Comparison of ENCODE assay signal across 19 cellular contexts in the genomic region with DNA sequence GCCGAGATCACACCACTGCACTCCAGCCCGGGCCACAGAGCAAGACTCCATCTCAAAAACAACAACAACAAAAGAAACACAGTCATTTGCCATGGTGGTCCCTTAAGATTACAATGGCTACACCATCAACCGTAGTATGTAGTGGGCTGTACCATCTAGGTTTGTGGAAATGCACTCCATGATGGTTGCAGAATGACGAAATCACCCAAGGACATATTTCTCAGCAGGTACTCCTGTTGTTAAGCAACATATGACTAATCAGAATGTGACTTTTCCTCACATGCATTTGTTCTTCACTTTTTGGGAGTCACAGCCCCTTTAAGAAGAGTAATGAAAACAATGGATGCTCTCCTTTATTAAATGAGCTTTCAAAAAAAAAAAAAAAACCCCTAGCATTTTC. TPM values are rescaled to one million over a fixed set of nuclear protein-coding genes. Genes with fewer than 3 reads are reported as not detected.
DNase-seq lines count a peak whose midpoint lies in the region; ATAC-seq, FAIRE-seq and TF ChIP-seq lines count a peak whose summit lies in the region.
"Had no signal": no experiment of that assay in that cellular context is flagged by ENCODE, and none has a peak within 500 bp of the region (broad histone marks: within the 10 kb centered on the region; RNA-seq: fewer than 3 reads in every experiment).

No MANE protein-coding gene starts in this region.

- H3K36me3 ChIP-seq in bronchial epithelial cell (ENCODE audit: control insufficient read depth, insufficient read depth, low read length) = no peaks in the 10 kb centered on the region
- H3K36me3 ChIP-seq in HepG2 (replicated peaks in 1 of 2; ENCODE audit: control insufficient read depth in 1 of 2, insufficient read depth in 2 of 2, low read length in 2 of 2) = no peaks in the 10 kb centered on the region
- no peaks in the 10 kb centered on the region for H3K36me3 ChIP-seq in uterus
- H3K36me3 ChIP-seq in CD8-positive, alpha-beta T cell (ENCODE audit: insufficient read depth, low read length) = no peaks in the 10 kb centered on the region

- BruUV-seq in HepG2 (replicated peaks; lab: Mats Ljungman, UMichigan) = no TSS peak

- H3K79me2 ChIP-seq in HepG2 (ENCODE audit: insufficient read depth, low read length) = peaks cover 6% of the 10 kb centered on the region

- H3K27ac Mint-ChIP-seq in CD8-positive, alpha-beta T cell = no peak overlapping the region
- H3K27ac Mint-ChIP-seq: activated CD4-positive, alpha-beta T cell treated with anti-CD3 and anti-CD28 coated beads for 36 hours had no signal

- H3K4me3 Mint-ChIP-seq in CD8-positive, alpha-beta T cell = no peak overlapping the region
- H3K4me3 Mint-ChIP-seq: activated CD4-positive, alpha-beta T cell treated with anti-CD3 and anti-CD28 coated beads for 36 hours; type B pancreatic cell had no signal

- H3K27ac ChIP-seq in HepG2 (ENCODE audit: extremely low read length, insufficient read depth, low read length) (no peak overlapping the region), uterus (peak overlapping the region; percentile 73 to 97)
- no peak overlapping the region for H3K27ac ChIP-seq in CD8-positive, alpha-beta T cell (ENCODE audit: low read depth, low read length)
- H3K27ac ChIP-seq: C4-2B had no signal

- ATAC-seq in Right ventricle myocardium superior (ENCODE audit: poor library complexity) = peak; percentile 9
- ATAC-seq in left cardiac atrium = no peak
- no peak for ATAC-seq in HepG2
- no peak for ATAC-seq in CD8-positive, alpha-beta T cell
- ATAC-seq: activated CD4-positive, alpha-beta T cell treated with anti-CD3 and anti-CD28 coated beads for 36 hours had no signal

- H3K4me3 ChIP-seq in bronchial epithelial cell (ENCODE audit: low read depth, low read length) (no peak overlapping the region), HepG2 (replicated peaks in 1 of 3; ENCODE audit: insufficient read depth in 1 of 3, low read depth in 2 of 3, low read length in 3 of 3) (no peak overlapping the region), uterus (no peak overlapping the region)
- no peak overlapping the region for H3K4me3 ChIP-seq in CD8-positive, alpha-beta T cell (ENCODE audit: low read depth, low read length)
- H3K4me3 ChIP-seq: skin epidermis had no signal

- H4K20me1 ChIP-seq in HepG2 (ENCODE audit: insufficient read depth, low read length) = no peaks in the 10 kb centered on the region; the same call in 1 of the 2 replicates

- H3K9ac ChIP-seq in HepG2 (ENCODE audit: insufficient read depth, low read depth, low read length) = no peak overlapping the region

- FAIRE-seq in bronchial epithelial cell (lab: Jason Lieb, UNC) (peak; percentile 58), HepG2 (lab: Jason Lieb, UNC) (no peak)
- FAIRE-seq: astrocyte, colon, endothelial cell of umbilical vein had no signal

- no peaks in the 10 kb centered on the region for H3K27me3 ChIP-seq in bronchial epithelial cell (ENCODE audit: control insufficient read depth, insufficient read depth, low read length)
- H3K27me3 ChIP-seq in HepG2 (ENCODE audit: control insufficient read depth in 1 of 2, insufficient read depth in 2 of 2, low read length in 2 of 2) = no peaks in the 10 kb centered on the region
- H3K27me3 ChIP-seq in uterus = no peaks in the 10 kb centered on the region
- no peaks in the 10 kb centered on the region for H3K27me3 ChIP-seq in CD8-positive, alpha-beta T cell (ENCODE audit: insufficient read depth, low read length)

- H3K27me3 Mint-ChIP-seq in CD8-positive, alpha-beta T cell (ENCODE audit: low read depth) = no peaks in the 10 kb centered on the region
- H3K27me3 Mint-ChIP-seq: activated CD4-positive, alpha-beta T cell treated with anti-CD3 and anti-CD28 coated beads for 36 hours; type B pancreatic cell had no signal

- no peaks in the 10 kb centered on the region for H3K9me3 Mint-ChIP-seq in CD8-positive, alpha-beta T cell
- H3K9me3 Mint-ChIP-seq: type B pancreatic cell had no signal

- CTCF ChIA-PET in HepG2 (lab: Yijun Ruan, JAX; ENCODE audit: low intra/inter-chr PET ratio, low total read pairs) = no interaction called here
- CTCF ChIA-PET in CD8-positive, alpha-beta T cell (lab: Charles Lee) = interaction anchor here (0.9 to 2.4 kb wide), 2 partner anchors 21 to 110 kb away, joined by 3 to 6 read pairs; no protein-coding TSS in a partner anchor

- TF ChIP-seq RAD21 in HepG2 (CRISPR knock-in tag; IDR thresholded peaks at IDR 0.05) = no peak

- no peaks in the 10 kb centered on the region for H3K36me3 Mint-ChIP-seq in CD8-positive, alpha-beta T cell

- DNase-seq in Right ventricle myocardium superior (no peak), left cardiac atrium (no peak), bronchial epithelial cell (ENCODE audit: low read depth) (peak; percentile 90), HepG2 (ENCODE audit: low spot score) (peak; percentile 55), uterus (no peak), activated T-cell treated with anti-CD3 and anti-CD28 coated beads for 4 hours (no peak)
- DNase-seq in CD8-positive, alpha-beta T cell = no peak
- no peak for DNase-seq in activated CD4-positive, CD25-positive, alpha-beta regulatory T cell treated with anti-CD3 and anti-CD28 coated beads, Interleukin-2, amount 50 U/mL, for 72 hours
- DNase-seq: activated CD4-positive, alpha-beta T cell treated with anti-CD3 and anti-CD28 coated beads for 36 hours; activated CD8-positive, alpha-beta memory T cell treated with anti-CD3 and anti-CD28 coated beads, Interleukin-2, amount 50 U/mL, for 48 hours; NCI-H187 treated with DMSO at 0.1 percent for 48 hours; nucleus accumbens; T1000 had no signal

- POLR2A ChIA-PET in HepG2 (lab: Yijun Ruan, JAX) = no interaction called here
- POLR2A ChIA-PET in CD8-positive, alpha-beta T cell (lab: Charles Lee) = interaction anchor here (1.3 kb wide), 1 partner anchor 12 kb away, joined by 5 read pairs; no protein-coding TSS in a partner anchor

- WGBS in HepG2 (ENCODE audit: low lambda C conversion rate) = 91% methylated on average over 4 of the region's 4 CpGs

- no peak for TF ChIP-seq EP300 in HepG2 (IDR thresholded peaks at IDR 0.05; ENCODE audit: low read depth in 2 of 2, low read length in 2 of 2)
- TF ChIP-seq EP300 in HepG2 (CRISPR knock-in tag; IDR thresholded peaks at IDR 0.05; ENCODE audit: borderline replicate concordance) = no peak

- H3K4me2 ChIP-seq in HepG2 (ENCODE audit: low read depth, low read length) = no peak overlapping the region

- H3K4me1 ChIP-seq in HepG2 (ENCODE audit: insufficient read depth, low read length) (peaks cover 65% of the 10 kb centered on the region), uterus (peaks cover 4 to 35% of the 10 kb centered on the region in 2 donors)
- no peaks in the 10 kb centered on the region for H3K4me1 ChIP-seq in CD8-positive, alpha-beta T cell (ENCODE audit: insufficient read depth, low read length)

- in situ Hi-C loops in HepG2 (cut with HindIII; ENCODE audit: extremely low pct_ligation_motif_present, low pct_unique_long_range_greater_than_20kb) = no loop called here

- peaks cover 5% of the 10 kb centered on the region for H3K4me1 Mint-ChIP-seq in CD8-positive, alpha-beta T cell (ENCODE audit: low read depth)

- H2AFZ ChIP-seq in HepG2 (ENCODE audit: low read length) = no peak overlapping the region

- intact Hi-C loops in Right ventricle myocardium superior (cut with DNase I) = no loop called here
- intact Hi-C loops in left cardiac atrium (cut with DNase I) = no loop called here
- intact Hi-C loops in HepG2 (cut with micrococcal nuclease; ENCODE audit: unreplicated experiment) = no loop called here
- intact Hi-C loops in uterus (cut with DNase I; ENCODE audit: low total_unique reads) = no loop called here
- intact Hi-C loops in CD8-positive, alpha-beta T cell (cut with DNase I, micrococcal nuclease) = no loop called here

- no peaks in the 10 kb centered on the region for H3K9me3 ChIP-seq in HepG2 (ENCODE audit: low read length)
- H3K9me3 ChIP-seq in uterus = no peaks in the 10 kb centered on the region
- H3K9me3 ChIP-seq in CD8-positive, alpha-beta T cell (ENCODE audit: low read length) = no peaks in the 10 kb centered on the region

- no peak for TF ChIP-seq POLR2A in HepG2 (IDR thresholded peaks at IDR 0.05; ENCODE audit: insufficient read depth in 1 of 2, low read depth in 2 of 2, low read length in 2 of 2)
- no peak for TF ChIP-seq POLR2A in uterus (IDR thresholded peaks at IDR 0.05)

- TF ChIP-seq CTCF in bronchial epithelial cell (IDR thresholded peaks at IDR 0.05; ENCODE audit: insufficient read depth, low read length, severe bottlenecking) = no peak
- no peak for TF ChIP-seq CTCF in HepG2 (CRISPR knock-in tag; IDR thresholded peaks at IDR 0.05)
- TF ChIP-seq CTCF in uterus (IDR thresholded peaks at IDR 0.05) = no peak
- TF ChIP-seq CTCF in CD8-positive, alpha-beta T cell (IDR thresholded peaks at IDR 0.05) = no peak

TF ChIP-seq in HepG2, 621 proteins besides CTCF, POLR2A, EP300 and RAD21 (continues in another document):
- TF ChIP-seq SOX5 (CRISPR knock-in tag; IDR thresholded peaks at IDR 0.05; ENCODE audit: borderline replicate concordance) = no peak

RNA-seq across cellular contexts. Expression of a gene that starts 11.0 kb away (rescaled TPM):
- total RNA-seq in Right ventricle myocardium superior (298 TPM), left cardiac atrium (100 to 1,000 TPM; 203 to 250 TPM), bronchial epithelial cell (12.6 and 22.5 TPM in 2 replicates), HepG2 (2016; rRNA removed; fragmentation: Illumina TruSeq; extraction: Trizol) (4.8 and 12.1 TPM in 2 replicates), uterus (100 to 1,000 TPM; 108 to 316 (median 209) TPM)
- total RNA-seq in HepG2 (2016; cell fraction: cytosol; rRNA removed; fragmentation: Illumina TruSeq; extraction: Trizol; ENCODE audit: low read depth) = 0.97 and 1.0 TPM in 2 replicates
- total RNA-seq in HepG2 (2016; cell fraction: insoluble cytoplasmic fraction; rRNA removed; fragmentation: Illumina TruSeq; extraction: Trizol) = 3.3 and 10.0 TPM in 2 replicates
- total RNA-seq in HepG2 (2016; cell fraction: membrane; rRNA removed; fragmentation: Illumina TruSeq; extraction: Trizol) = 1.7 and 3.2 TPM in 2 replicates
- 20.3 and 24.1 TPM in 2 replicates for total RNA-seq in HepG2 (2016; cell fraction: nucleus; rRNA removed; fragmentation: Illumina TruSeq; extraction: Trizol)
- 3.8 and 3.9 TPM in 2 replicates for polyA plus RNA-seq in HepG2 (2011; rRNA removed)
- 2.1 and 2.3 TPM in 2 replicates for polyA plus RNA-seq in HepG2 (2011; cell fraction: cytosol; rRNA removed)
- polyA plus RNA-seq in HepG2 (2011; cell fraction: nucleus; rRNA removed) = 14.8 and 16.4 TPM in 2 replicates
- polyA plus RNA-seq in HepG2 (2012) = 4.0 and 4.8 TPM in 2 replicates
- 0.19 and 0.84 TPM in 2 replicates for polyA plus RNA-seq in HepG2 (2016; cell fraction: cytosol; fragmentation: Illumina TruSeq; extraction: Trizol; ENCODE audit: low read depth)
- 2.5 and 3.2 TPM in 2 replicates for polyA plus RNA-seq in HepG2 (2016; cell fraction: insoluble cytoplasmic fraction; fragmentation: Illumina TruSeq; extraction: Trizol; ENCODE audit: low read depth)
- 0.45 and 0.66 TPM in 2 replicates for polyA plus RNA-seq in HepG2 (2016; cell fraction: membrane; fragmentation: Illumina TruSeq; extraction: Trizol; ENCODE audit: low read depth)
- 13.7 TPM in 2 replicates for polyA plus RNA-seq in HepG2 (2016; cell fraction: nucleus; fragmentation: Illumina TruSeq; extraction: Trizol; ENCODE audit: insufficient read depth, low read depth)
- 7.7 and 11.4 TPM in 2 replicates for polyA minus RNA-seq in HepG2 (2011; rRNA and poly(A)+ RNA removed; ENCODE audit: low replicate concordance)
- 4.8 and 7.2 TPM in 2 replicates for polyA minus RNA-seq in HepG2 (2011; cell fraction: cytosol; rRNA and poly(A)+ RNA removed)
- 30.3 and 30.4 TPM in 2 replicates for polyA minus RNA-seq in HepG2 (2011; cell fraction: nucleus; rRNA and poly(A)+ RNA removed)
- total RNA-seq in CD8-positive, alpha-beta T cell = 10 to 100 TPM; 15.9 to 16.2 TPM

Comparison
In these comparisons a context has a peak if more than half of its experiments do, and no peak if none do; other contexts are left out.
1. DNase-seq: peak in bronchial epithelial cell (single experiment) and HepG2 (single experiment); none in Right ventricle myocardium superior (single experiment), left cardiac atrium (single experiment), uterus (0 of 2), CD8-positive, alpha-beta T cell (0 of 7), activated T-cell treated with anti-CD3 and anti-CD28 coated beads for 4 hours (single experiment) and activated CD4-positive, CD25-positive, alpha-beta regulatory T cell treated with anti-CD3 and anti-CD28 coated beads, Interleukin-2, amount 50 U/mL, for 72 hours (single experiment).
2. H3K27ac ChIP-seq: peak in uterus (2 of 2); none in HepG2 (single experiment) and CD8-positive, alpha-beta T cell (single experiment).